Comparison of ENCODE assay signal across 8 cellular contexts in the genomic region with DNA sequence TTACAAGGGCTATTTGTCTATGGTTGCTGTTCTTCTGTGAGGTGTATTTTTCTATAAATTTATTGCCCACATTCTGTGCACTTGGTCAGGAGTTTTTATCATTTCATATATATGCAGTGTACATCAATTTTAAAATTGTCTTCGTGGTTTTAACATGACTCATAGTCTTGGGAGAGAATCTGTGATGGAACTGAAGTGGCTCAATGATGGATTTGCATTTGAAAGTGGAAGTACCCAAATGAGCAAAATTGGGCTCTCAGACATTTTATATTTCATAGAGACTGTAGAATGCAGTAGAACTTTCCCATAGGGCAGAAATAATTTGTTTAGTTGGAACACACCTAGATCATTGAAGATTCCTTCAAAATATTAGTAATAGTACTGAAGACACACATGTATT. TPM values are rescaled to one million over a fixed set of nuclear protein-coding genes. Genes with fewer than 3 reads are reported as not detected.
A peak's percentile ranks its signal among the peaks of the same experiment; 100 is the strongest.
DNase-seq lines count a peak whose midpoint lies in the region; ATAC-seq and TF ChIP-seq lines count a peak whose summit lies in the region.

No MANE protein-coding gene starts in this region.

- peak; percentile 49 for ATAC-seq in GM21717 (IDR thresholded peaks at IDR 0.05; ENCODE audit: unreplicated experiment)

- peaks cover 3% of the 10 kb centered on the region for H3K36me3 ChIP-seq in brain microvascular endothelial cell (replicated peaks)
- H3K36me3 ChIP-seq in effector memory CD4-positive, alpha-beta T cell (ENCODE audit: control insufficient read depth, insufficient read depth, low read length) = no peaks in the 10 kb centered on the region

- H3K27ac ChIP-seq in brain microvascular endothelial cell = peak overlapping the region; percentile 9
- H3K27ac ChIP-seq in effector memory CD4-positive, alpha-beta T cell (ENCODE audit: insufficient read depth, low read length, poor library complexity, severe bottlenecking) = no peak overlapping the region

- CTCF ChIA-PET in HEK293T (lab: Yijun Ruan, JAX) = no interaction called here

- H3K27me3 ChIP-seq in brain microvascular endothelial cell (replicated peaks) = no peaks in the 10 kb centered on the region
- H3K27me3 ChIP-seq in effector memory CD4-positive, alpha-beta T cell (replicated peaks; ENCODE audit: control insufficient read depth, insufficient read depth, low read length, poor library complexity, severe bottlenecking) = no peaks in the 10 kb centered on the region

- no peaks in the 10 kb centered on the region for H3K9me3 ChIP-seq in effector memory CD4-positive, alpha-beta T cell (ENCODE audit: control insufficient read depth, low read length)

- TF ChIP-seq CTCF in brain microvascular endothelial cell (IDR thresholded peaks at IDR 0.05; ENCODE audit: low read depth, low read length, missing control alignments) = no peak

- in situ Hi-C loops in brain microvascular endothelial cell (cut with HindIII; ENCODE audit: low pct_ligation_motif_present, low sequenced_read_pairs) = no loop called here

- POLR2A ChIA-PET in HEK293T (lab: Yijun Ruan, JAX) = no interaction called here

- DNase-seq in ELR (ENCODE audit: low read depth) = peak; percentile 89
- peak; percentile 64 for DNase-seq in LHCN-M2 (ENCODE audit: low read depth)
- DNase-seq in brain microvascular endothelial cell = peak; percentile 52
- no peak for DNase-seq in effector memory CD4-positive, alpha-beta T cell
- no peak for DNase-seq in H4 (ENCODE audit: low spot score)
- DNase-seq in HEK293T (ENCODE audit: extremely low spot score) = no peak
- no peak for DNase-seq in SK-N-DZ (ENCODE audit: low spot score)

- peaks cover 5% of the 10 kb centered on the region for H3K4me1 ChIP-seq in effector memory CD4-positive, alpha-beta T cell (ENCODE audit: control insufficient read depth, insufficient read depth, low read length, poor library complexity, severe bottlenecking)

- no peak overlapping the region for H3K4me3 ChIP-seq in brain microvascular endothelial cell (ENCODE audit: low read depth, low read length)
- H3K4me3 ChIP-seq in effector memory CD4-positive, alpha-beta T cell (ENCODE audit: insufficient read depth, low read depth, low read length, poor library complexity, severe bottlenecking) = no peak overlapping the region

TF ChIP-seq in HEK293T, 16 proteins besides CTCF, POLR2A, EP300 and RAD21:
- TF ChIP-seq LEF1 (IDR thresholded peaks at IDR 0.05; ENCODE audit: borderline replicate concordance) = no peak
- TF ChIP-seq TARDBP (IDR thresholded peaks at IDR 0.05) = no peak
- no peak for TF ChIP-seq ELF4 (IDR thresholded peaks at IDR 0.05)
- no peak for TF ChIP-seq FOXK2 (IDR thresholded peaks at IDR 0.05)
- no peak for TF ChIP-seq NFRKB (IDR thresholded peaks at IDR 0.05)
- TF ChIP-seq, protein P1, sequence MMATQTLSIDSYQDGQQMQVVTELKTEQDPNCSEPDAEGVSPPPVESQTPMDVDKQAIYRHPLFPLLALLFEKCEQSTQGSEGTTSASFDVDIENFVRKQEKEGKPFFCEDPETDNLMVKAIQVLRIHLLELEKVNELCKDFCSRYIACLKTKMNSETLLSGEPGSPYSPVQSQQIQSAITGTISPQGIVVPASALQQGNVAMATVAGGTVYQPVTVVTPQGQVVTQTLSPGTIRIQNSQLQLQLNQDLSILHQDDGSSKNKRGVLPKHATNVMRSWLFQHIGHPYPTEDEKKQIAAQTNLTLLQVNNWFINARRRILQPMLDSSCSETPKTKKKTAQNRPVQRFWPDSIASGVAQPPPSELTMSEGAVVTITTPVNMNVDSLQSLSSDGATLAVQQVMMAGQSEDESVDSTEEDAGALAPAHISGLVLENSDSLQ (IDR thresholded peaks at IDR 0.05) = no peak
- TF ChIP-seq ARNT (IDR thresholded peaks at IDR 0.05) = no peak
- TF ChIP-seq SP1 (IDR thresholded peaks at IDR 0.05) = no peak
- TF ChIP-seq ZNF384 (IDR thresholded peaks at IDR 0.05) = no peak
- no peak for TF ChIP-seq FOXM1 (IDR thresholded peaks at IDR 0.05; ENCODE audit: borderline replicate concordance)
- no peak for TF ChIP-seq HDGF (IDR thresholded peaks at IDR 0.05; ENCODE audit: borderline replicate concordance)
- no peak for TF ChIP-seq FOXA1 (IDR thresholded peaks at IDR 0.05)
- TF ChIP-seq CTBP1 (IDR thresholded peaks at IDR 0.05; ENCODE audit: borderline replicate concordance) = no peak
- TF ChIP-seq L3MBTL2 (conservative IDR thresholded peaks at IDR 0.05) = no peak
- TF ChIP-seq BHLHE40 (IDR thresholded peaks at IDR 0.05; ENCODE audit: borderline replicate concordance) = no peak
- TF ChIP-seq SUZ12 (IDR thresholded peaks at IDR 0.05) = no peak
TF ChIP-seq in HEK293T: peak in this region for 0.

RNA-seq across cellular contexts. Expression of gene SCFD1, which starts 1.9 kb away (rescaled TPM):
- total RNA-seq in LHCN-M2 (2014; rRNA removed) = 61.4 and 63.3 TPM in 2 replicates
- polyA plus RNA-seq in LHCN-M2 (2012) = 39.1 TPM
- 74.7 and 74.9 TPM in 2 replicates for total RNA-seq in H4 (2014; rRNA removed; shearing (Covaris generic))
- 57.8 and 65.1 TPM in 2 replicates for polyA plus RNA-seq in SK-N-DZ (2014; cell fraction: cytosol; rRNA removed)
- 68.8 and 69.3 TPM in 2 replicates for polyA plus RNA-seq in SK-N-DZ (2014; cell fraction: nucleus; rRNA removed)

Comparison
In these comparisons a context has a peak if more than half of its experiments do, and no peak if none do; other contexts are left out.
1. DNase-seq: peak in ELR (single experiment), LHCN-M2 (single experiment) and brain microvascular endothelial cell (single experiment); none in effector memory CD4-positive, alpha-beta T cell (0 of 3), H4 (single experiment), HEK293T (single experiment) and SK-N-DZ (single experiment).